Comparison of ENCODE assay signal across 8 cellular contexts in genomic region chr17:42562845-42563509, GRCh38. TPM values are rescaled to one million over a fixed set of nuclear protein-coding genes. Genes with fewer than 3 reads are reported as not detected.
DNase-seq lines count a peak whose midpoint lies in the region; ATAC-seq and TF ChIP-seq lines count a peak whose summit lies in the region.

No MANE protein-coding gene starts in this region.

- H2AFZ ChIP-seq in DND-41 (ENCODE audit: low read depth, low read length) = no peak overlapping the region

- TF ChIP-seq EP300 in ovary (IDR thresholded peaks at IDR 0.05) = no peak

- no peak for TF ChIP-seq POLR2A in ovary (IDR thresholded peaks at IDR 0.05)

- no peaks in the 10 kb centered on the region for H3K9me3 ChIP-seq in DND-41 (ENCODE audit: insufficient read depth, low read length, severe bottlenecking)
- no peaks in the 10 kb centered on the region for H3K9me3 ChIP-seq in ovary

- ATAC-seq in DND-41 (ENCODE audit: insufficient read depth, low read depth) (no peak), GM19035 (IDR thresholded peaks at IDR 0.05; ENCODE audit: unreplicated experiment) (no peak)

- H3K4me3 ChIP-seq in DND-41 (ENCODE audit: low read depth in 1 of 2, low read length in 2 of 2) (peak overlapping the region; percentile 65 to 75), ovary (peak overlapping the region; percentile 88)

- peak overlapping the region; percentile 82 for H3K9ac ChIP-seq in DND-41 (ENCODE audit: low read depth, low read length)

- H3K36me3 ChIP-seq in DND-41 (ENCODE audit: insufficient read depth, low read length) (peaks cover 51% of the 10 kb centered on the region), ovary (no peaks in the 10 kb centered on the region)

- H3K79me2 ChIP-seq in DND-41 (ENCODE audit: insufficient read depth, low read length) = peaks cover 51% of the 10 kb centered on the region

- intact Hi-C loops in ovary (cut with DNase I) = no loop called here

- peaks cover 58% of the 10 kb centered on the region for H3K4me1 ChIP-seq in DND-41 (ENCODE audit: insufficient read depth, low read length)
- H3K4me1 ChIP-seq in ovary (ENCODE audit: insufficient read depth) = peaks cover 19% of the 10 kb centered on the region

- no peaks in the 10 kb centered on the region for H3K27me3 ChIP-seq in DND-41 (ENCODE audit: insufficient read depth, low read length, poor library complexity)
- H3K27me3 ChIP-seq in ovary = no peaks in the 10 kb centered on the region

- H3K27ac ChIP-seq in DND-41 (ENCODE audit: low read length) (peak overlapping the region; percentile 90), epithelial cell of prostate (peak overlapping the region; percentile 84), ovary (no peak overlapping the region)

- peaks cover 12% of the 10 kb centered on the region; the same call in 1 of the 2 replicates for H4K20me1 ChIP-seq in DND-41 (ENCODE audit: insufficient read depth, low read length)

- WGBS in ovary, 3 donors = 34 to 44% (median 37%) methylated on average over 30 of the region's 30 CpGs

- no peak for TF ChIP-seq CTCF in DND-41 (IDR thresholded peaks at IDR 0.05; ENCODE audit: borderline replicate concordance, extremely low read depth, low read length, poor library complexity, severe bottlenecking)
- TF ChIP-seq CTCF in ovary (IDR thresholded peaks at IDR 0.05) = no peak

- peak overlapping the region; percentile 100 for H3K4me2 ChIP-seq in DND-41 (ENCODE audit: insufficient read depth, low read length)

- no peak for DNase-seq in DND-41
- peak; percentile 28 for DNase-seq in OCI-M1 (lab: John Stamatoyannopoulos, UW)
- DNase-seq in epithelial cell of prostate (ENCODE audit: low read depth, low spot score) = no peak
- DNase-seq in ovary = peak in 1 of 5 donors; percentile 46
- no peak for DNase-seq in NCI-H1417 treated with DMSO at 0.1 percent for 48 hours (lab: John Stamatoyannopoulos, UW)
- no peak for DNase-seq in activated CD4-positive, alpha-beta T cell treated with anti-CD3 and anti-CD28 coated beads, Interleukin-2, amount 50 U/mL, for 48 hours
- no peak for DNase-seq in stimulated activated CD4-positive, alpha-beta T cell treated with anti-CD3 and anti-CD28 coated beads, Interleukin-15, amount 100 ng/mL, for 24 hours

RNA-seq across cellular contexts. Expression of gene COASY, which starts 1.0 kb away (rescaled TPM):
- total RNA-seq in ovary = 10 to 100 TPM; 13.8 to 51.2 (median 41.0) TPM
- polyA plus RNA-seq in ovary = 10 to 100 TPM; 22.6 to 37.6 TPM

RNA-seq across cellular contexts. Expression of gene MLX, which starts 3.9 kb away (rescaled TPM):
- total RNA-seq in ovary = 10 to 100 TPM; 16.5 to 37.0 (median 24.4) TPM
- 10 to 100 TPM; 24.3 to 50.8 TPM for polyA plus RNA-seq in ovary

RNA-seq across cellular contexts. Expression of gene HSD17B1, which starts 10.3 kb away (rescaled TPM):
- 10 to 100 TPM in 1 of 7 donors, 1 to 10 TPM in 6; 4.3 to 16.7 (median 6.5) TPM for total RNA-seq in ovary
- 10 to 100 TPM in 1 of 2 donors, 1 to 10 TPM in 1; 2.1 to 18.1 TPM for polyA plus RNA-seq in ovary

RNA-seq across cellular contexts. Expression of gene PSMC3IP, which starts 14.6 kb away (rescaled TPM):
- total RNA-seq in ovary = 1 to 10 TPM; 1.4 to 5.3 (median 3.8) TPM
- 1 to 10 TPM; 7.2 to 7.5 TPM for polyA plus RNA-seq in ovary

RNA-seq across cellular contexts. Expression of gene NAGLU, which starts 26.9 kb away (rescaled TPM):
- total RNA-seq in ovary = 10 to 100 TPM; 28.5 to 49.6 (median 40.0) TPM
- polyA plus RNA-seq in ovary = 10 to 100 TPM in 1 of 2 donors, 1 to 10 TPM in 1; 9.7 to 49.1 TPM

Comparison
In these comparisons a context has a peak if more than half of its experiments do, and no peak if none do; other contexts are left out.
1. H3K27ac ChIP-seq: peak in DND-41 (single experiment) and epithelial cell of prostate (single experiment); none in ovary (0 of 2).